In genomic region chrX:87518504-87518903, GRCh38 we compare ENCODE assay signal across 12 cellular contexts. TPM values are rescaled to one million over a fixed set of nuclear protein-coding genes. Genes with fewer than 3 reads are reported as not detected.
DNase-seq lines count a peak whose midpoint lies in the region; ATAC-seq, FAIRE-seq and TF ChIP-seq lines count a peak whose summit lies in the region.
"Had no signal": no experiment of that assay in that cellular context is flagged by ENCODE, and none has a peak within 500 bp of the region (broad histone marks: within the 10 kb centered on the region; RNA-seq: fewer than 3 reads in every experiment).

No MANE protein-coding gene starts in this region.

- H3K9me3 ChIP-seq in HUES48 (ENCODE audit: control insufficient read depth, insufficient read depth, low read length) (no peaks in the 10 kb centered on the region), K562 (replicated peaks; ENCODE audit: control insufficient read depth, insufficient read depth, low read depth, low read length) (no peaks in the 10 kb centered on the region), iPS-18a (ENCODE audit: control insufficient read depth, low read depth, low read length) (no peaks in the 10 kb centered on the region), transverse colon (no peaks in the 10 kb centered on the region)
- H3K9me3 ChIP-seq: vagina had no signal

- DNase-seq in K562 (ENCODE audit: extremely low read depth in 1 of 4, low spot score in 3 of 4) (peak in 1 of 4 experiments; percentile 3), transverse colon (no peak), foreskin fibroblast (no peak)
- DNase-seq: activated T-cell treated with anti-CD3 and anti-CD28 coated beads, Interleukin-2, amount 50 U/mL, for 48 hours; CD4-positive, CD25-positive, alpha-beta regulatory T cell had no signal

- peak overlapping the region; percentile 76 for H3K4me3 ChIP-seq in HUES48 (ENCODE audit: low read depth, low read length)
- H3K4me3 ChIP-seq in K562 = no peak overlapping the region
- H3K4me3 ChIP-seq in iPS-18a (ENCODE audit: low read length) = peak overlapping the region; percentile 80
- no peak overlapping the region for H3K4me3 ChIP-seq in rectal smooth muscle tissue (ENCODE audit: low read length)
- H3K4me3 ChIP-seq in transverse colon = no peak overlapping the region
- H3K4me3 ChIP-seq in foreskin fibroblast (ENCODE audit: low read depth in 1 of 2, low read length in 2 of 2) = no peak overlapping the region

- no peak overlapping the region; the same call in 1 of the 2 replicates for H3K4me2 ChIP-seq in K562 (ENCODE audit: insufficient read depth, low read length)

- peak overlapping the region; percentile 72 for H3K9ac ChIP-seq in HUES48 (ENCODE audit: low read depth, low read length)
- H3K9ac ChIP-seq in K562 (ENCODE audit: insufficient read depth in 1 of 2, low read depth in 2 of 2, low read length in 2 of 2) = no peak overlapping the region
- peak overlapping the region; percentile 70 for H3K9ac ChIP-seq in iPS-18a (ENCODE audit: low read length)
- no peak overlapping the region for H3K9ac ChIP-seq in rectal smooth muscle tissue (ENCODE audit: low read length)

- 2% methylated on average over 6 of the region's 6 CpGs for WGBS in K562 (ENCODE audit: insufficient coverage, low coverage, missing lambda C conversion rate)
- 38 to 40% methylated on average over 1 to 6 of the region's 6 CpGs for WGBS in transverse colon (ENCODE audit: low coverage in 1 of 2), 2 donors

- no peak overlapping the region for H2AFZ ChIP-seq in K562 (ENCODE audit: low read depth, low read length)

- no peak for TF ChIP-seq RAD21 in K562 (CRISPR knock-in tag; conservative IDR thresholded peaks at IDR 0.05 in 1 of 2, IDR thresholded peaks at IDR 0.05 in 1 of 2)

- H3K36me3 ChIP-seq in HUES48 (ENCODE audit: control insufficient read depth, insufficient read depth, low read length) (no peaks in the 10 kb centered on the region), K562 (ENCODE audit: control insufficient read depth, insufficient read depth, low read length) (no peaks in the 10 kb centered on the region), iPS-18a (ENCODE audit: control insufficient read depth, low read depth, low read length) (no peaks in the 10 kb centered on the region), rectal smooth muscle tissue (ENCODE audit: control insufficient read depth, insufficient read depth, low read length) (no peaks in the 10 kb centered on the region), transverse colon (no peaks in the 10 kb centered on the region)
- H3K36me3 ChIP-seq: vagina had no signal

- no peaks in the 10 kb centered on the region for H3K9me1 ChIP-seq in K562 (ENCODE audit: control insufficient read depth, insufficient read depth, low read length)

- FAIRE-seq in K562 (lab: Jason Lieb, UNC) = no peak

- intact Hi-C loops in K562 (cut with micrococcal nuclease) (no loop called here), transverse colon (cut with DNase I; ENCODE audit: low total_unique reads) (no loop called here)

- H3K27me3 ChIP-seq in HUES48 (ENCODE audit: control insufficient read depth, insufficient read depth, low read length) (peaks cover 4% of the 10 kb centered on the region), K562 (ENCODE audit: control insufficient read depth in 2 of 2, insufficient read depth in 2 of 2, low read length in 2 of 2) (no peaks in the 10 kb centered on the region), iPS-18a (ENCODE audit: control insufficient read depth, insufficient read depth, low read length) (no peaks in the 10 kb centered on the region), rectal smooth muscle tissue (ENCODE audit: control insufficient read depth, insufficient read depth, low read length) (no peaks in the 10 kb centered on the region), transverse colon (no peaks in the 10 kb centered on the region)
- H3K27me3 ChIP-seq: vagina had no signal

- no peak for TF ChIP-seq CTCF in K562 (IDR thresholded peaks at IDR 0.05 in 2 of 3, conservative IDR thresholded peaks at IDR 0.05 in 1 of 3; ENCODE audit: insufficient read depth in 2 of 3, low read depth in 1 of 3, low read length in 3 of 3)
- no peak for TF ChIP-seq CTCF in transverse colon (IDR thresholded peaks at IDR 0.05)
- TF ChIP-seq CTCF in foreskin fibroblast (IDR thresholded peaks at IDR 0.05; ENCODE audit: low read depth, low read length) = no peak

- in situ Hi-C loops in K562 (cut with MboI) = no loop called here
- in situ Hi-C loops in transverse colon (cut with MboI; ENCODE audit: low pct_ligation_motif_present in 1 of 4, low pct_unique_long_range_greater_than_20kb in 1 of 4, low sequenced_read_pairs in 3 of 4) = no loop called here

- POLR2A ChIA-PET in K562 (lab: Yijun Ruan, JAX) = no interaction called here

- TF ChIP-seq EP300 in K562 (IDR thresholded peaks at IDR 0.05; ENCODE audit: low read length) (no peak), transverse colon (IDR thresholded peaks at IDR 0.05; ENCODE audit: low read depth) (no peak)

- ATAC-seq in K562 = no peak
- no peak for ATAC-seq in GM18907 (IDR thresholded peaks at IDR 0.05; ENCODE audit: unreplicated experiment)
- ATAC-seq in GM19351 (IDR thresholded peaks at IDR 0.05; ENCODE audit: unreplicated experiment) = no peak

- no peaks in the 10 kb centered on the region for H3K79me2 ChIP-seq in K562 (ENCODE audit: control insufficient read depth, insufficient read depth, low read length)

- H3K4me1 ChIP-seq in HUES48 (ENCODE audit: control insufficient read depth, insufficient read depth, low read length) = peaks cover 25% of the 10 kb centered on the region
- no peaks in the 10 kb centered on the region; a peak in 1 of 5 replicates for H3K4me1 ChIP-seq in K562 (replicated peaks in 1 of 2; ENCODE audit: control insufficient read depth in 2 of 2, insufficient read depth in 2 of 2, low read length in 2 of 2)
- H3K4me1 ChIP-seq in iPS-18a (ENCODE audit: control insufficient read depth, low read depth, low read length) = peaks cover 30% of the 10 kb centered on the region
- H3K4me1 ChIP-seq in rectal smooth muscle tissue (ENCODE audit: control insufficient read depth, insufficient read depth, low read length) = no peaks in the 10 kb centered on the region
- H3K4me1 ChIP-seq in transverse colon = no peaks in the 10 kb centered on the region
- H3K4me1 ChIP-seq: vagina had no signal

- TF ChIP-seq POLR2A in K562 (conservative IDR thresholded peaks at IDR 0.05) (no peak), transverse colon (IDR thresholded peaks at IDR 0.05) (no peak)

- BruUV-seq in K562 (replicated peaks; lab: Mats Ljungman, UMichigan) = no TSS peak

- H3K27ac ChIP-seq in HUES48 (ENCODE audit: low read depth, low read length) (peak overlapping the region; percentile 97), K562 (ENCODE audit: extremely low read depth, low read depth, low read length) (no peak overlapping the region), iPS-18a (ENCODE audit: low read length) (peak overlapping the region; percentile 36), rectal smooth muscle tissue (ENCODE audit: low read depth, low read length) (peak overlapping the region; percentile 37), transverse colon (peak overlapping the region in 1 of 4 donors; percentile 28)
- H3K27ac ChIP-seq: vagina, VCaP had no signal

- no peaks in the 10 kb centered on the region for H4K20me1 ChIP-seq in K562 (replicated peaks; ENCODE audit: control insufficient read depth, insufficient read depth, low read length)

- CTCF ChIA-PET in K562 (lab: Yijun Ruan, JAX; ENCODE audit: low intra/inter-chr PET ratio) = no interaction called here

TF ChIP-seq in K562, 482 proteins besides CTCF, POLR2A, EP300 and RAD21:
- TF ChIP-seq EWSR1 (IDR thresholded peaks at IDR 0.05; ENCODE audit: borderline replicate concordance, low read depth, partially characterized antibody) (no peak), MYNN (IDR thresholded peaks at IDR 0.05) (peak; percentile 96), MYNN (CRISPR knock-in tag; IDR thresholded peaks at IDR 0.05) (peak; percentile 56; the same call in 1 of the 2 replicates)

RNA-seq across cellular contexts. Expression of gene KLHL4, which starts 0.9 kb away (rescaled TPM):
- total RNA-seq in K562 (2011; cell fraction: chromatin; rRNA removed; ENCODE audit: low replicate concordance) = 0.30 and 0.48 TPM in 2 replicates
- total RNA-seq in K562 (2011; cell fraction: nucleolus; rRNA removed) = 0.17 and 0.26 TPM in 2 replicates
- 0.08 and 0.37 TPM in 2 replicates for total RNA-seq in K562 (2011; cell fraction: nucleoplasm; rRNA removed)
- total RNA-seq in K562 (2014; rRNA removed) = 0.08 and 0.09 TPM in 2 replicates
- 0.04 and 0.10 TPM in 2 replicates for total RNA-seq in K562 (2014; rRNA removed; fragmentation: Illumina TruSeq; extraction: Trizol)
- total RNA-seq in K562 (2015; rRNA removed; fragmentation: Illumina TruSeq; extraction: Trizol) = 0.04 and 0.19 TPM in 2 replicates
- total RNA-seq in K562 (2021) = 0.09 and 0.16 TPM in 2 replicates
- 0.06 and 0.12 TPM in 2 replicates for polyA plus RNA-seq in K562 (2011; rRNA removed)
- polyA plus RNA-seq in K562 (2011; cell fraction: cytosol; rRNA removed) = 0.04 TPM in 1 of 2 replicates, not detected in the other
- 0.03 TPM in 1 of 2 replicates, not detected in the other for polyA plus RNA-seq in K562 (2011; cell fraction: nucleus; rRNA removed)
- 0.16 and 1.6 TPM in 2 replicates for polyA plus RNA-seq in K562 (2012)
- polyA plus RNA-seq in K562 (2014; fragmentation: Illumina TruSeq; extraction: Trizol) = 0.06 and 0.13 TPM in 2 replicates
- polyA plus RNA-seq in K562 (2014; fragmentation: Nextera tagmentation; extraction: Ambion mirVana) = under 1 TPM; 0.04 to 0.07 TPM
- 0.04 TPM in 1 of 2 replicates, not detected in the other for polyA plus RNA-seq in K562 (2014; rRNA removed)
- polyA minus RNA-seq in K562 (2011; rRNA and poly(A)+ RNA removed) = 0.07 and 0.63 TPM in 2 replicates
- polyA minus RNA-seq in K562 (2011; cell fraction: cytosol; rRNA and poly(A)+ RNA removed) = not detected in 2 replicates
- 0.11 TPM in 1 of 2 replicates, not detected in the other for polyA minus RNA-seq in K562 (2011; cell fraction: nucleus; rRNA and poly(A)+ RNA removed)
- 1 to 10 TPM in 2 of 4 donors, under 1 TPM in 2; 0.16 to 2.0 (median 0.88) TPM for total RNA-seq in transverse colon
- polyA plus RNA-seq: CD4-positive, CD25-positive, alpha-beta regulatory T cell had no signal

Comparison
In these comparisons a context has a peak if more than half of its experiments do, and no peak if none do; other contexts are left out.
1. H3K4me3 ChIP-seq: peak in HUES48 (single experiment) and iPS-18a (single experiment); none in K562 (single experiment), rectal smooth muscle tissue (single experiment), transverse colon (0 of 4) and foreskin fibroblast (0 of 2).
2. H3K9ac ChIP-seq: peak in HUES48 (single experiment) and iPS-18a (single experiment); none in K562 (0 of 2) and rectal smooth muscle tissue (single experiment).